Comparison of ENCODE assay signal across 1 cellular context in the genomic region with DNA sequence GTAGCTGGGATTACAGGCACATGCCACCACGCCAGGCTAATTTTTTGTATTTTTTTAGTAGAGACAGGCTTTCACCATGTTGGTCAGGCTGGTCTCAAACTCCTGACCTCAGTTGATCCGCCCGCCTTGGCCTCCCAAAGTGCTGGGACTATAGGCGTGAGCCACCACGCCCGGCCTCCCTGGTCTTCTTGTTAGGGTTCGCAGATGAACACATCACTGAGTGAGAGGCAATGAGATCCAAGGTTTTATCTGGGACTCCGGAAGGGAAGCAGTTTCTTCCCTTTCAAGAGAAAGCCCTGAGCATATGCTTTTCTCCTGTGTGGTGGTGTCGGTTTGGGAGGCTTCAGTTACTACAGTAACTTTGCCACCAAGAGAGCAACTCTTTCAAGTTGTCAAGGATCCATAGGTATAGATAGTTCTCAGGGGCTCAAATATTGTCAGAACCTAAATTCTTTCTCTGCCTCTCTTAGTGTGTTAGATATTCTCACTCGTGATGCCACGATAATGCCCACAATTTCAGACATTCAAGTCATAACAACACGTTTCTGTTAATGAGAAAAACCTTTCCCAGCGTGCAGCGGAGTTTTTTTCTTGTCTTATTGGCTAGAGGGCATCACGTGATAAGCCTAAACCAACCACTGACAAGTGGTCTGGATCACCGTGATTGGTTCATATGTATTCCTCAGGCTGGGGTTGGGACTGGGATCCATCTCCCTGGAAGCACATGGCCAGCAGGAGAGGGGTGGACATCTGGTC.
A peak's percentile ranks its signal among the peaks of the same experiment; 100 is the strongest.
TF ChIP-seq lines count a peak whose summit lies in the region.

No MANE protein-coding gene starts in this region.

TF ChIP-seq in K562, 482 proteins besides CTCF, POLR2A, EP300 and RAD21 (continued from another document and continues in another):
- TF ChIP-seq, protein P1, sequence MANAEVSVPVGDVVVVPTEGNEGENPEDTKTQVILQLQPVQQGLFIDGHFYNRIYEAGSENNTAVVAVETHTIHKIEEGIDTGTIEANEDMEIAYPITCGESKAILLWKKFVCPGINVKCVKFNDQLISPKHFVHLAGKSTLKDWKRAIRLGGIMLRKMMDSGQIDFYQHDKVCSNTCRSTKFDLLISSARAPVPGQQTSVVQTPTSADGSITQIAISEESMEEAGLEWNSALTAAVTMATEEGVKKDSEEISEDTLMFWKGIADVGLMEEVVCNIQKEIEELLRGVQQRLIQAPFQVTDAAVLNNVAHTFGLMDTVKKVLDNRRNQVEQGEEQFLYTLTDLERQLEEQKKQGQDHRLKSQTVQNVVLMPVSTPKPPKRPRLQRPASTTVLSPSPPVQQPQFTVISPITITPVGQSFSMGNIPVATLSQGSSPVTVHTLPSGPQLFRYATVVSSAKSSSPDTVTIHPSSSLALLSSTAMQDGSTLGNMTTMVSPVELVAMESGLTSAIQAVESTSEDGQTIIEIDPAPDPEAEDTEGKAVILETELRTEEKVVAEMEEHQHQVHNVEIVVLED (CRISPR knock-in tag; IDR thresholded peaks at IDR 0.05), result no peak
- no peak for TF ChIP-seq NR1H2 (CRISPR knock-in tag; IDR thresholded peaks at IDR 0.05)
- TF ChIP-seq SRSF3 (IDR thresholded peaks at IDR 0.05; ENCODE audit: insufficient read depth, low read length), result no peak
- no peak for TF ChIP-seq SMAD1 (IDR thresholded peaks at IDR 0.05; ENCODE audit: low read depth, low read length, partially characterized antibody)
- TF ChIP-seq, protein P2, sequence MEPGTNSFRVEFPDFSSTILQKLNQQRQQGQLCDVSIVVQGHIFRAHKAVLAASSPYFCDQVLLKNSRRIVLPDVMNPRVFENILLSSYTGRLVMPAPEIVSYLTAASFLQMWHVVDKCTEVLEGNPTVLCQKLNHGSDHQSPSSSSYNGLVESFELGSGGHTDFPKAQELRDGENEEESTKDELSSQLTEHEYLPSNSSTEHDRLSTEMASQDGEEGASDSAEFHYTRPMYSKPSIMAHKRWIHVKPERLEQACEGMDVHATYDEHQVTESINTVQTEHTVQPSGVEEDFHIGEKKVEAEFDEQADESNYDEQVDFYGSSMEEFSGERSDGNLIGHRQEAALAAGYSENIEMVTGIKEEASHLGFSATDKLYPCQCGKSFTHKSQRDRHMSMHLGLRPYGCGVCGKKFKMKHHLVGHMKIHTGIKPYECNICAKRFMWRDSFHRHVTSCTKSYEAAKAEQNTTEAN (CRISPR knock-in tag; IDR thresholded peaks at IDR 0.05), result no peak
- TF ChIP-seq HLTF (IDR thresholded peaks at IDR 0.05), result no peak
- TF ChIP-seq, protein P3, sequence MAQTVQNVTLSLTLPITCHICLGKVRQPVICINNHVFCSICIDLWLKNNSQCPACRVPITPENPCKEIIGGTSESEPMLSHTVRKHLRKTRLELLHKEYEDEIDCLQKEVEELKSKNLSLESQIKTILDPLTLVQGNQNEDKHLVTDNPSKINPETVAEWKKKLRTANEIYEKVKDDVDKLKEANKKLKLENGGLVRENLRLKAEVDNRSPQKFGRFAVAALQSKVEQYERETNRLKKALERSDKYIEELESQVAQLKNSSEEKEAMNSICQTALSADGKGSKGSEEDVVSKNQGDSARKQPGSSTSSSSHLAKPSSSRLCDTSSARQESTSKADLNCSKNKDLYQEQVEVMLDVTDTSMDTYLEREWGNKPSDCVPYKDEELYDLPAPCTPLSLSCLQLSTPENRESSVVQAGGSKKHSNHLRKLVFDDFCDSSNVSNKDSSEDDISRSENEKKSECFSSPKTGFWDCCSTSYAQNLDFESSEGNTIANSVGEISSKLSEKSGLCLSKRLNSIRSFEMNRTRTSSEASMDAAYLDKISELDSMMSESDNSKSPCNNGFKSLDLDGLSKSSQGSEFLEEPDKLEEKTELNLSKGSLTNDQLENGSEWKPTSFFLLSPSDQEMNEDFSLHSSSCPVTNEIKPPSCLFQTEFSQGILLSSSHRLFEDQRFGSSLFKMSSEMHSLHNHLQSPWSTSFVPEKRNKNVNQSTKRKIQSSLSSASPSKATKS (CRISPR knock-in tag; IDR thresholded peaks at IDR 0.05), result no peak
- TF ChIP-seq NCOA6 (IDR thresholded peaks at IDR 0.05), result no peak
- no peak for TF ChIP-seq GATAD2A (IDR thresholded peaks at IDR 0.05)
- TF ChIP-seq PTRF (tag; IDR thresholded peaks at IDR 0.05), result 0 out of 2 replicates have a peak, but pooled peaks have one; percentile 37
- TF ChIP-seq, protein P4, sequence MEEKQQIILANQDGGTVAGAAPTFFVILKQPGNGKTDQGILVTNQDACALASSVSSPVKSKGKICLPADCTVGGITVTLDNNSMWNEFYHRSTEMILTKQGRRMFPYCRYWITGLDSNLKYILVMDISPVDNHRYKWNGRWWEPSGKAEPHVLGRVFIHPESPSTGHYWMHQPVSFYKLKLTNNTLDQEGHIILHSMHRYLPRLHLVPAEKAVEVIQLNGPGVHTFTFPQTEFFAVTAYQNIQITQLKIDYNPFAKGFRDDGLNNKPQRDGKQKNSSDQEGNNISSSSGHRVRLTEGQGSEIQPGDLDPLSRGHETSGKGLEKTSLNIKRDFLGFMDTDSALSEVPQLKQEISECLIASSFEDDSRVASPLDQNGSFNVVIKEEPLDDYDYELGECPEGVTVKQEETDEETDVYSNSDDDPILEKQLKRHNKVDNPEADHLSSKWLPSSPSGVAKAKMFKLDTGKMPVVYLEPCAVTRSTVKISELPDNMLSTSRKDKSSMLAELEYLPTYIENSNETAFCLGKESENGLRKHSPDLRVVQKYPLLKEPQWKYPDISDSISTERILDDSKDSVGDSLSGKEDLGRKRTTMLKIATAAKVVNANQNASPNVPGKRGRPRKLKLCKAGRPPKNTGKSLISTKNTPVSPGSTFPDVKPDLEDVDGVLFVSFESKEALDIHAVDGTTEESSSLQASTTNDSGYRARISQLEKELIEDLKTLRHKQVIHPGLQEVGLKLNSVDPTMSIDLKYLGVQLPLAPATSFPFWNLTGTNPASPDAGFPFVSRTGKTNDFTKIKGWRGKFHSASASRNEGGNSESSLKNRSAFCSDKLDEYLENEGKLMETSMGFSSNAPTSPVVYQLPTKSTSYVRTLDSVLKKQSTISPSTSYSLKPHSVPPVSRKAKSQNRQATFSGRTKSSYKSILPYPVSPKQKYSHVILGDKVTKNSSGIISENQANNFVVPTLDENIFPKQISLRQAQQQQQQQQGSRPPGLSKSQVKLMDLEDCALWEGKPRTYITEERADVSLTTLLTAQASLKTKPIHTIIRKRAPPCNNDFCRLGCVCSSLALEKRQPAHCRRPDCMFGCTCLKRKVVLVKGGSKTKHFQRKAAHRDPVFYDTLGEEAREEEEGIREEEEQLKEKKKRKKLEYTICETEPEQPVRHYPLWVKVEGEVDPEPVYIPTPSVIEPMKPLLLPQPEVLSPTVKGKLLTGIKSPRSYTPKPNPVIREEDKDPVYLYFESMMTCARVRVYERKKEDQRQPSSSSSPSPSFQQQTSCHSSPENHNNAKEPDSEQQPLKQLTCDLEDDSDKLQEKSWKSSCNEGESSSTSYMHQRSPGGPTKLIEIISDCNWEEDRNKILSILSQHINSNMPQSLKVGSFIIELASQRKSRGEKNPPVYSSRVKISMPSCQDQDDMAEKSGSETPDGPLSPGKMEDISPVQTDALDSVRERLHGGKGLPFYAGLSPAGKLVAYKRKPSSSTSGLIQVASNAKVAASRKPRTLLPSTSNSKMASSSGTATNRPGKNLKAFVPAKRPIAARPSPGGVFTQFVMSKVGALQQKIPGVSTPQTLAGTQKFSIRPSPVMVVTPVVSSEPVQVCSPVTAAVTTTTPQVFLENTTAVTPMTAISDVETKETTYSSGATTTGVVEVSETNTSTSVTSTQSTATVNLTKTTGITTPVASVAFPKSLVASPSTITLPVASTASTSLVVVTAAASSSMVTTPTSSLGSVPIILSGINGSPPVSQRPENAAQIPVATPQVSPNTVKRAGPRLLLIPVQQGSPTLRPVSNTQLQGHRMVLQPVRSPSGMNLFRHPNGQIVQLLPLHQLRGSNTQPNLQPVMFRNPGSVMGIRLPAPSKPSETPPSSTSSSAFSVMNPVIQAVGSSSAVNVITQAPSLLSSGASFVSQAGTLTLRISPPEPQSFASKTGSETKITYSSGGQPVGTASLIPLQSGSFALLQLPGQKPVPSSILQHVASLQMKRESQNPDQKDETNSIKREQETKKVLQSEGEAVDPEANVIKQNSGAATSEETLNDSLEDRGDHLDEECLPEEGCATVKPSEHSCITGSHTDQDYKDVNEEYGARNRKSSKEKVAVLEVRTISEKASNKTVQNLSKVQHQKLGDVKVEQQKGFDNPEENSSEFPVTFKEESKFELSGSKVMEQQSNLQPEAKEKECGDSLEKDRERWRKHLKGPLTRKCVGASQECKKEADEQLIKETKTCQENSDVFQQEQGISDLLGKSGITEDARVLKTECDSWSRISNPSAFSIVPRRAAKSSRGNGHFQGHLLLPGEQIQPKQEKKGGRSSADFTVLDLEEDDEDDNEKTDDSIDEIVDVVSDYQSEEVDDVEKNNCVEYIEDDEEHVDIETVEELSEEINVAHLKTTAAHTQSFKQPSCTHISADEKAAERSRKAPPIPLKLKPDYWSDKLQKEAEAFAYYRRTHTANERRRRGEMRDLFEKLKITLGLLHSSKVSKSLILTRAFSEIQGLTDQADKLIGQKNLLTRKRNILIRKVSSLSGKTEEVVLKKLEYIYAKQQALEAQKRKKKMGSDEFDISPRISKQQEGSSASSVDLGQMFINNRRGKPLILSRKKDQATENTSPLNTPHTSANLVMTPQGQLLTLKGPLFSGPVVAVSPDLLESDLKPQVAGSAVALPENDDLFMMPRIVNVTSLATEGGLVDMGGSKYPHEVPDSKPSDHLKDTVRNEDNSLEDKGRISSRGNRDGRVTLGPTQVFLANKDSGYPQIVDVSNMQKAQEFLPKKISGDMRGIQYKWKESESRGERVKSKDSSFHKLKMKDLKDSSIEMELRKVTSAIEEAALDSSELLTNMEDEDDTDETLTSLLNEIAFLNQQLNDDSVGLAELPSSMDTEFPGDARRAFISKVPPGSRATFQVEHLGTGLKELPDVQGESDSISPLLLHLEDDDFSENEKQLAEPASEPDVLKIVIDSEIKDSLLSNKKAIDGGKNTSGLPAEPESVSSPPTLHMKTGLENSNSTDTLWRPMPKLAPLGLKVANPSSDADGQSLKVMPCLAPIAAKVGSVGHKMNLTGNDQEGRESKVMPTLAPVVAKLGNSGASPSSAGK (IDR thresholded peaks at IDR 0.05), result peak; percentile 52; the same call in 1 of the 2 replicates
- TF ChIP-seq, protein P5, sequence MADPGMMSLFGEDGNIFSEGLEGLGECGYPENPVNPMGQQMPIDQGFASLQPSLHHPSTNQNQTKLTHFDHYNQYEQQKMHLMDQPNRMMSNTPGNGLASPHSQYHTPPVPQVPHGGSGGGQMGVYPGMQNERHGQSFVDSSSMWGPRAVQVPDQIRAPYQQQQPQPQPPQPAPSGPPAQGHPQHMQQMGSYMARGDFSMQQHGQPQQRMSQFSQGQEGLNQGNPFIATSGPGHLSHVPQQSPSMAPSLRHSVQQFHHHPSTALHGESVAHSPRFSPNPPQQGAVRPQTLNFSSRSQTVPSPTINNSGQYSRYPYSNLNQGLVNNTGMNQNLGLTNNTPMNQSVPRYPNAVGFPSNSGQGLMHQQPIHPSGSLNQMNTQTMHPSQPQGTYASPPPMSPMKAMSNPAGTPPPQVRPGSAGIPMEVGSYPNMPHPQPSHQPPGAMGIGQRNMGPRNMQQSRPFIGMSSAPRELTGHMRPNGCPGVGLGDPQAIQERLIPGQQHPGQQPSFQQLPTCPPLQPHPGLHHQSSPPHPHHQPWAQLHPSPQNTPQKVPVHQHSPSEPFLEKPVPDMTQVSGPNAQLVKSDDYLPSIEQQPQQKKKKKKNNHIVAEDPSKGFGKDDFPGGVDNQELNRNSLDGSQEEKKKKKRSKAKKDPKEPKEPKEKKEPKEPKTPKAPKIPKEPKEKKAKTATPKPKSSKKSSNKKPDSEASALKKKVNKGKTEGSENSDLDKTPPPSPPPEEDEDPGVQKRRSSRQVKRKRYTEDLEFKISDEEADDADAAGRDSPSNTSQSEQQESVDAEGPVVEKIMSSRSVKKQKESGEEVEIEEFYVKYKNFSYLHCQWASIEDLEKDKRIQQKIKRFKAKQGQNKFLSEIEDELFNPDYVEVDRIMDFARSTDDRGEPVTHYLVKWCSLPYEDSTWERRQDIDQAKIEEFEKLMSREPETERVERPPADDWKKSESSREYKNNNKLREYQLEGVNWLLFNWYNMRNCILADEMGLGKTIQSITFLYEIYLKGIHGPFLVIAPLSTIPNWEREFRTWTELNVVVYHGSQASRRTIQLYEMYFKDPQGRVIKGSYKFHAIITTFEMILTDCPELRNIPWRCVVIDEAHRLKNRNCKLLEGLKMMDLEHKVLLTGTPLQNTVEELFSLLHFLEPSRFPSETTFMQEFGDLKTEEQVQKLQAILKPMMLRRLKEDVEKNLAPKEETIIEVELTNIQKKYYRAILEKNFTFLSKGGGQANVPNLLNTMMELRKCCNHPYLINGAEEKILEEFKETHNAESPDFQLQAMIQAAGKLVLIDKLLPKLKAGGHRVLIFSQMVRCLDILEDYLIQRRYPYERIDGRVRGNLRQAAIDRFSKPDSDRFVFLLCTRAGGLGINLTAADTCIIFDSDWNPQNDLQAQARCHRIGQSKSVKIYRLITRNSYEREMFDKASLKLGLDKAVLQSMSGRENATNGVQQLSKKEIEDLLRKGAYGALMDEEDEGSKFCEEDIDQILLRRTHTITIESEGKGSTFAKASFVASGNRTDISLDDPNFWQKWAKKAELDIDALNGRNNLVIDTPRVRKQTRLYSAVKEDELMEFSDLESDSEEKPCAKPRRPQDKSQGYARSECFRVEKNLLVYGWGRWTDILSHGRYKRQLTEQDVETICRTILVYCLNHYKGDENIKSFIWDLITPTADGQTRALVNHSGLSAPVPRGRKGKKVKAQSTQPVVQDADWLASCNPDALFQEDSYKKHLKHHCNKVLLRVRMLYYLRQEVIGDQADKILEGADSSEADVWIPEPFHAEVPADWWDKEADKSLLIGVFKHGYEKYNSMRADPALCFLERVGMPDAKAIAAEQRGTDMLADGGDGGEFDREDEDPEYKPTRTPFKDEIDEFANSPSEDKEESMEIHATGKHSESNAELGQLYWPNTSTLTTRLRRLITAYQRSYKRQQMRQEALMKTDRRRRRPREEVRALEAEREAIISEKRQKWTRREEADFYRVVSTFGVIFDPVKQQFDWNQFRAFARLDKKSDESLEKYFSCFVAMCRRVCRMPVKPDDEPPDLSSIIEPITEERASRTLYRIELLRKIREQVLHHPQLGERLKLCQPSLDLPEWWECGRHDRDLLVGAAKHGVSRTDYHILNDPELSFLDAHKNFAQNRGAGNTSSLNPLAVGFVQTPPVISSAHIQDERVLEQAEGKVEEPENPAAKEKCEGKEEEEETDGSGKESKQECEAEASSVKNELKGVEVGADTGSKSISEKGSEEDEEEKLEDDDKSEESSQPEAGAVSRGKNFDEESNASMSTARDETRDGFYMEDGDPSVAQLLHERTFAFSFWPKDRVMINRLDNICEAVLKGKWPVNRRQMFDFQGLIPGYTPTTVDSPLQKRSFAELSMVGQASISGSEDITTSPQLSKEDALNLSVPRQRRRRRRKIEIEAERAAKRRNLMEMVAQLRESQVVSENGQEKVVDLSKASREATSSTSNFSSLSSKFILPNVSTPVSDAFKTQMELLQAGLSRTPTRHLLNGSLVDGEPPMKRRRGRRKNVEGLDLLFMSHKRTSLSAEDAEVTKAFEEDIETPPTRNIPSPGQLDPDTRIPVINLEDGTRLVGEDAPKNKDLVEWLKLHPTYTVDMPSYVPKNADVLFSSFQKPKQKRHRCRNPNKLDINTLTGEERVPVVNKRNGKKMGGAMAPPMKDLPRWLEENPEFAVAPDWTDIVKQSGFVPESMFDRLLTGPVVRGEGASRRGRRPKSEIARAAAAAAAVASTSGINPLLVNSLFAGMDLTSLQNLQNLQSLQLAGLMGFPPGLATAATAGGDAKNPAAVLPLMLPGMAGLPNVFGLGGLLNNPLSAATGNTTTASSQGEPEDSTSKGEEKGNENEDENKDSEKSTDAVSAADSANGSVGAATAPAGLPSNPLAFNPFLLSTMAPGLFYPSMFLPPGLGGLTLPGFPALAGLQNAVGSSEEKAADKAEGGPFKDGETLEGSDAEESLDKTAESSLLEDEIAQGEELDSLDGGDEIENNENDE (IDR thresholded peaks at IDR 0.05; ENCODE audit: low read depth, low read length), result no peak
- TF ChIP-seq ZNF589 (CRISPR knock-in tag; IDR thresholded peaks at IDR 0.05; ENCODE audit: low read depth), result 0 out of 2 replicates have a peak, but pooled peaks have one; percentile 11
- TF ChIP-seq ZNF140 (CRISPR knock-in tag; IDR thresholded peaks at IDR 0.05), result no peak
- TF ChIP-seq STAT5B (CRISPR knock-in tag; IDR thresholded peaks at IDR 0.05), result no peak
- TF ChIP-seq FIP1L1 (IDR thresholded peaks at IDR 0.05; ENCODE audit: low read depth, low read length, poor library complexity, severe bottlenecking), result no peak
- TF ChIP-seq RB1 (IDR thresholded peaks at IDR 0.05; ENCODE audit: low read depth), result no peak
- no peak for TF ChIP-seq NFIC (IDR thresholded peaks at IDR 0.05)
- no peak for TF ChIP-seq SMAD4 (CRISPR knock-in tag; conservative IDR thresholded peaks at IDR 0.05)
